Comparison of ENCODE assay signal across 8 cellular contexts in genomic region chr17:60079401-60079861, GRCh38. TPM values are rescaled to one million over a fixed set of nuclear protein-coding genes. Genes with fewer than 3 reads are reported as not detected.
DNase-seq lines count a peak whose midpoint lies in the region; ATAC-seq and TF ChIP-seq lines count a peak whose summit lies in the region.

No MANE protein-coding gene starts in this region.

- H4K5ac ChIP-seq in IMR-90 (ENCODE audit: low read depth, low read length), result peak overlapping the region; percentile 56

- peak overlapping the region; percentile 91 for H2BK120ac ChIP-seq in IMR-90 (ENCODE audit: low read depth, low read length)

- H3K9me3 ChIP-seq in CD4-positive, alpha-beta memory T cell (ENCODE audit: control insufficient read depth in 1 of 2, low read length in 2 of 2), result no peaks in the 10 kb centered on the region
- H3K9me3 ChIP-seq in IMR-90 (ENCODE audit: control insufficient read depth, insufficient read depth, low read length) (no peaks in the 10 kb centered on the region), iPS-20b (ENCODE audit: insufficient read depth, low read depth, low read length) (no peaks in the 10 kb centered on the region), stomach smooth muscle (ENCODE audit: control insufficient read depth in 2 of 2, low read length in 2 of 2) (no peaks in the 10 kb centered on the region)

- peak overlapping the region; percentile 83 for H4K91ac ChIP-seq in IMR-90 (ENCODE audit: insufficient read depth, low read depth, low read length)

- H3K4me3 Mint-ChIP-seq in CD4-positive, alpha-beta memory T cell, result peak overlapping the region; percentile 78 to 99 (median 90)
- peak overlapping the region; percentile 99 for H3K4me3 Mint-ChIP-seq in activated naive CD8-positive, alpha-beta T cell treated with anti-CD3 and anti-CD28 coated beads, Interleukin-2, amount 50 U/mL, for 24 hours

- H3K18ac ChIP-seq in IMR-90 (ENCODE audit: low read depth, low read length), result peak overlapping the region; percentile 88

- H2BK5ac ChIP-seq in IMR-90 (ENCODE audit: low read depth, low read length, poor library complexity, severe bottlenecking), result peak overlapping the region; percentile 89

- peaks cover 46 to 73% of the 10 kb centered on the region in 2 experiments for H3K79me1 ChIP-seq in IMR-90 (ENCODE audit: low read depth in 1 of 2, low read length in 2 of 2)

- no peak for DNase-seq in CD4-positive, alpha-beta memory T cell
- DNase-seq in IMR-90 (no peak), NCI-H1048 (lab: John Stamatoyannopoulos, UW) (no peak)
- DNase-seq in activated naive CD8-positive, alpha-beta T cell treated with anti-CD3 and anti-CD28 coated beads, Interleukin-2, amount 50 U/mL, for 24 hours, result no peak

- peak overlapping the region; percentile 58; the same call in 2 of the 3 replicates for H2BK15ac ChIP-seq in IMR-90 (ENCODE audit: low read depth, low read length)

- H2BK20ac ChIP-seq in IMR-90 (ENCODE audit: low read depth, low read length), result peak overlapping the region; percentile 77

- H3K4me1 Mint-ChIP-seq in CD4-positive, alpha-beta memory T cell, result peaks cover 18 to 22% (median 20%) of the 10 kb centered on the region in 4 donors
- peaks cover 27% of the 10 kb centered on the region for H3K4me1 Mint-ChIP-seq in activated naive CD8-positive, alpha-beta T cell treated with anti-CD3 and anti-CD28 coated beads, Interleukin-2, amount 50 U/mL, for 24 hours

- H3K27ac Mint-ChIP-seq in CD4-positive, alpha-beta memory T cell, result peak overlapping the region in 6 of 7 donors; percentile 5 to 58 (median 40)
- peak overlapping the region; percentile 68 for H3K27ac Mint-ChIP-seq in activated naive CD8-positive, alpha-beta T cell treated with anti-CD3 and anti-CD28 coated beads, Interleukin-2, amount 50 U/mL, for 24 hours

- no peaks in the 10 kb centered on the region for H3K27me3 Mint-ChIP-seq in CD4-positive, alpha-beta memory T cell
- H3K27me3 Mint-ChIP-seq in activated naive CD8-positive, alpha-beta T cell treated with anti-CD3 and anti-CD28 coated beads, Interleukin-2, amount 50 U/mL, for 24 hours, result peaks cover 2% of the 10 kb centered on the region

- BruUV-seq in IMR-90 (replicated peaks; lab: Mats Ljungman, UMichigan), result TSS peak; percentile 31

- H3K4ac ChIP-seq in IMR-90 (ENCODE audit: low read depth, low read length), result peak overlapping the region; percentile 91

- in situ Hi-C loops in IMR-90 (cut with MboI; ENCODE audit: low sequenced_read_pairs), result no loop called here

- peaks cover 10% of the 10 kb centered on the region for H3K36me3 ChIP-seq in CD4-positive, alpha-beta memory T cell (ENCODE audit: insufficient read depth, low read length)
- H3K36me3 ChIP-seq in IMR-90 (ENCODE audit: control insufficient read depth, insufficient read depth, low read length) (peaks cover 6% of the 10 kb centered on the region), iPS-20b (ENCODE audit: insufficient read depth, low read depth, low read length) (peaks cover 21% of the 10 kb centered on the region), stomach smooth muscle (ENCODE audit: control insufficient read depth in 2 of 2, insufficient read depth in 2 of 2, low read length in 2 of 2) (peaks cover 10 to 11% of the 10 kb centered on the region in 2 donors)

- H3K4me3 ChIP-seq in CD4-positive, alpha-beta memory T cell (ENCODE audit: low read length in 2 of 2), result no peak overlapping the region
- peak overlapping the region; percentile 28 for H3K4me3 ChIP-seq in IMR-90 (ENCODE audit: insufficient read depth, low read depth, low read length)
- H3K4me3 ChIP-seq in iPS-20b (ENCODE audit: low read length), result peak overlapping the region; percentile 98
- H3K4me3 ChIP-seq in stomach smooth muscle (ENCODE audit: low read length in 2 of 2), result peak overlapping the region; percentile 18 to 88

- H3K27ac ChIP-seq in CD4-positive, alpha-beta memory T cell (ENCODE audit: low read depth, low read length), result no peak overlapping the region
- H3K27ac ChIP-seq in IMR-90 (ENCODE audit: insufficient read depth, low read length), result peak overlapping the region; percentile 94
- no peak overlapping the region for H3K27ac ChIP-seq in iPS-20b (ENCODE audit: low read length)
- H3K27ac ChIP-seq in stomach smooth muscle (ENCODE audit: low read length), result peak overlapping the region; percentile 31

- dilution Hi-C loops in IMR-90 (cut with HindIII; ENCODE audit: low sequenced_read_pairs, unreplicated experiment), result no loop called here

- no peak for TF ChIP-seq RAD21 in IMR-90 (IDR thresholded peaks at IDR 0.05; ENCODE audit: low read length)

- peak overlapping the region; percentile 78 for H3K9ac ChIP-seq in IMR-90 (ENCODE audit: low read depth, low read length)
- no peak overlapping the region for H3K9ac ChIP-seq in iPS-20b (ENCODE audit: low read depth, low read length)
- H3K9ac ChIP-seq in stomach smooth muscle (ENCODE audit: low read length in 2 of 2), result peak overlapping the region in 1 of 2 donors; percentile 58

- no CpG with 5 or more reads among the region's 8 CpGs for WGBS in IMR-90 (ENCODE audit: extremely low coverage in 2 of 2, insufficient read length in 1 of 2), 2 experiments

- intact Hi-C loops in CD4-positive, alpha-beta memory T cell (cut with micrococcal nuclease), result loop anchor here (5.0 kb wide), 1 partner anchor 313 kb away; the partner anchor contains the start of gene USP32
- intact Hi-C loops in IMR-90 (cut with micrococcal nuclease), result no loop called here

- H4K20me1 ChIP-seq in IMR-90 (ENCODE audit: insufficient read depth, low read length), result peaks cover 4% of the 10 kb centered on the region; the same call in 1 of the 2 replicates

- peak overlapping the region; percentile 73 for H2AFZ ChIP-seq in IMR-90 (replicated peaks; ENCODE audit: low read length, poor library complexity)

- H3K9me3 Mint-ChIP-seq in CD4-positive, alpha-beta memory T cell, result no peaks in the 10 kb centered on the region
- H3K9me3 Mint-ChIP-seq in activated naive CD8-positive, alpha-beta T cell treated with anti-CD3 and anti-CD28 coated beads, Interleukin-2, amount 50 U/mL, for 24 hours, result no peaks in the 10 kb centered on the region

- TF ChIP-seq POLR2A in IMR-90 (IDR thresholded peaks at IDR 0.05; ENCODE audit: low read depth, low read length), result no peak

- peaks cover 18% of the 10 kb centered on the region for H3K9me1 ChIP-seq in IMR-90 (ENCODE audit: insufficient read depth, low read length)

- H3K27me3 ChIP-seq in CD4-positive, alpha-beta memory T cell (ENCODE audit: insufficient read depth, low read length), result no peaks in the 10 kb centered on the region
- H3K27me3 ChIP-seq in IMR-90 (ENCODE audit: control insufficient read depth, insufficient read depth, low read length) (no peaks in the 10 kb centered on the region), iPS-20b (ENCODE audit: insufficient read depth, low read length) (no peaks in the 10 kb centered on the region), stomach smooth muscle (ENCODE audit: control insufficient read depth in 1 of 2, insufficient read depth in 2 of 2, low read length in 2 of 2) (no peaks in the 10 kb centered on the region)

- no peak for TF ChIP-seq CTCF in IMR-90 (conservative IDR thresholded peaks at IDR 0.05; ENCODE audit: low read depth, low read length)

- peaks cover 18% of the 10 kb centered on the region for H3K4me1 ChIP-seq in CD4-positive, alpha-beta memory T cell (ENCODE audit: insufficient read depth, low read length)
- peaks cover 26% of the 10 kb centered on the region for H3K4me1 ChIP-seq in IMR-90 (ENCODE audit: control insufficient read depth, insufficient read depth, low read length)
- peaks cover 7% of the 10 kb centered on the region for H3K4me1 ChIP-seq in iPS-20b (ENCODE audit: insufficient read depth, low read length)
- peaks cover 12% of the 10 kb centered on the region for H3K4me1 ChIP-seq in stomach smooth muscle (ENCODE audit: control insufficient read depth, insufficient read depth, low read length)

- ATAC-seq in IMR-90 (ENCODE audit: low read depth) (peak; percentile 1; the same call in 1 of the 2 replicates), GM18502 (IDR thresholded peaks at IDR 0.05; ENCODE audit: poor library complexity, unreplicated experiment) (no peak), GM18861 (IDR thresholded peaks at IDR 0.05; ENCODE audit: unreplicated experiment) (no peak)
- ATAC-seq in activated naive CD8-positive, alpha-beta T cell treated with anti-CD3 and anti-CD28 coated beads, Interleukin-2, amount 50 U/mL, for 24 hours, result no peak

- H2AK5ac ChIP-seq in IMR-90 (ENCODE audit: low read depth, low read length), result peak overlapping the region; percentile 92

- H4K8ac ChIP-seq in IMR-90 (ENCODE audit: low read depth in 2 of 2, low read length in 2 of 2), result peak overlapping the region; percentile 40 to 90; a peak in 3 of 4 replicates

- peak overlapping the region; percentile 73 for H3K4me2 ChIP-seq in IMR-90 (ENCODE audit: low read depth, low read length)

- peaks cover 7 to 14% of the 10 kb centered on the region in 2 donors for H3K36me3 Mint-ChIP-seq in CD4-positive, alpha-beta memory T cell
- peaks cover 8% of the 10 kb centered on the region for H3K36me3 Mint-ChIP-seq in activated naive CD8-positive, alpha-beta T cell treated with anti-CD3 and anti-CD28 coated beads, Interleukin-2, amount 50 U/mL, for 24 hours (ENCODE audit: low read depth)

- H3K56ac ChIP-seq in IMR-90 (ENCODE audit: extremely low read depth, insufficient read depth, low read length), result peak overlapping the region; percentile 94

- H2AK9ac ChIP-seq in IMR-90 (replicated peaks; ENCODE audit: low read depth, low read length, poor library complexity), result peak overlapping the region; percentile 60

- CTCF ChIA-PET in CD4-positive, alpha-beta memory T cell (lab: Charles Lee; ENCODE audit: partially characterized antibody), result no interaction called here
- CTCF ChIA-PET in IMR-90 (lab: Yijun Ruan, JAX), result no interaction called here

- peak overlapping the region; percentile 89 for H3K14ac ChIP-seq in IMR-90 (replicated peaks; ENCODE audit: low read depth, low read length)

- POLR2A ChIA-PET in CD4-positive, alpha-beta memory T cell (lab: Charles Lee; ENCODE audit: partially characterized antibody), result no interaction called here
- POLR2A ChIA-PET in IMR-90 (lab: Charles Lee; ENCODE audit: unreplicated experiment), result no interaction called here

- peak overlapping the region; percentile 89 for H3K23ac ChIP-seq in IMR-90 (ENCODE audit: low read depth, low read length)

TF ChIP-seq in IMR-90, 13 proteins besides CTCF, POLR2A, EP300 and RAD21 (continues in another document):
- TF ChIP-seq RFX5 (IDR thresholded peaks at IDR 0.05; ENCODE audit: low read depth, low read length), result no peak
- no peak for TF ChIP-seq BHLHE40 (IDR thresholded peaks at IDR 0.05; ENCODE audit: low read depth, low read length)
- TF ChIP-seq MAFK (IDR thresholded peaks at IDR 0.05; ENCODE audit: low read depth, low read length), result no peak
- TF ChIP-seq FOS (IDR thresholded peaks at IDR 0.05; ENCODE audit: low read depth, low read length), result no peak

RNA-seq across cellular contexts. Expression of gene HEATR6, which starts 0.7 kb away (rescaled TPM):
- total RNA-seq in CD4-positive, alpha-beta memory T cell, result 10 to 100 TPM; 18.7 to 23.5 TPM
- polyA plus RNA-seq in CD4-positive, alpha-beta memory T cell, result 10 to 100 TPM; 10.5 to 16.5 TPM
- 25.6 and 27.6 TPM in 2 replicates for total RNA-seq in IMR-90 (2012; rRNA removed)
- polyA plus RNA-seq in IMR-90 (2012; rRNA removed), result 16.7 and 20.2 TPM in 2 replicates
- polyA plus RNA-seq in IMR-90 (2012; cell fraction: cytosol; rRNA removed), result 6.2 and 14.9 TPM in 2 replicates
- polyA plus RNA-seq in IMR-90 (2012; cell fraction: nucleus; rRNA removed; ENCODE audit: low replicate concordance), result 38.1 and 58.8 TPM in 2 replicates

Comparison
In these comparisons a context has a peak if more than half of its experiments do, and no peak if none do; other contexts are left out.
1. H3K27ac ChIP-seq: peak in IMR-90 (single experiment) and stomach smooth muscle (single experiment); none in CD4-positive, alpha-beta memory T cell (single experiment) and iPS-20b (single experiment).
2. H3K4me3 ChIP-seq: peak in IMR-90 (single experiment), iPS-20b (single experiment) and stomach smooth muscle (2 of 2); none in CD4-positive, alpha-beta memory T cell (0 of 2).